14 cellular contexts compared by ENCODE assay signal in genomic region chr9:3954950-3955670, GRCh38.
DNase-seq lines count a peak whose midpoint lies in the region; ATAC-seq, FAIRE-seq and TF ChIP-seq lines count a peak whose summit lies in the region.
"Had no signal": no experiment of that assay in that cellular context is flagged by ENCODE, and none has a peak within 500 bp of the region (broad histone marks: within the 10 kb centered on the region; RNA-seq: fewer than 3 reads in every experiment).

No MANE protein-coding gene starts in this region.

- peak overlapping the region; percentile 29 for H3K4me2 ChIP-seq in hepatocyte

- peaks cover 12% of the 10 kb centered on the region for H3K27me3 Mint-ChIP-seq in T-helper 17 cell

- H3K27me3 ChIP-seq in heart right ventricle, result no peaks in the 10 kb centered on the region
- H3K27me3 ChIP-seq in adrenal gland, result no peaks in the 10 kb centered on the region
- no peaks in the 10 kb centered on the region for H3K27me3 ChIP-seq in hepatocyte
- H3K27me3 ChIP-seq in thoracic aorta (replicated peaks; ENCODE audit: insufficient read depth), result no peaks in the 10 kb centered on the region
- H3K27me3 ChIP-seq: esophagus squamous epithelium had no signal

- no peaks in the 10 kb centered on the region for H3K9me2 ChIP-seq in hepatocyte (replicated peaks; ENCODE audit: insufficient read depth)

- no peaks in the 10 kb centered on the region for H3K36me3 Mint-ChIP-seq in T-helper 17 cell (ENCODE audit: low read depth)

- intact Hi-C loops in heart right ventricle (cut with DNase I) (no loop called here), Right ventricle myocardium inferior (cut with DNase I) (no loop called here), adrenal gland (cut with DNase I) (no loop called here)

- peak overlapping the region in 7 of 10 donors; percentile 2 to 47 (median 13) for H3K27ac ChIP-seq in heart right ventricle
- H3K27ac ChIP-seq in adrenal gland, result peak overlapping the region in 4 of 5 donors; percentile 11 to 54 (median 44)
- peak overlapping the region; percentile 66 for H3K27ac ChIP-seq in hepatocyte
- H3K27ac ChIP-seq in thoracic aorta, result peak overlapping the region; percentile 19 to 64
- H3K27ac ChIP-seq: esophagus squamous epithelium, HL-60, RWPE1 had no signal

- no peak for TF ChIP-seq POLR2A in adrenal gland (IDR thresholded peaks at IDR 0.05)

- H3K4me3 ChIP-seq in heart right ventricle (no peak overlapping the region), adrenal gland (no peak overlapping the region), hepatocyte (no peak overlapping the region), thoracic aorta (no peak overlapping the region)
- H3K4me3 ChIP-seq: esophagus squamous epithelium had no signal

- FAIRE-seq in D721Med (lab: Jason Lieb, UNC), result no peak
- FAIRE-seq: keratinocyte had no signal

- ATAC-seq in heart right ventricle (peak in 1 of 8 donors; percentile 21), Right ventricle myocardium inferior (no peak), thoracic aorta (ENCODE audit: insufficient number of reproducible peaks, low FRiP score, low read depth) (no peak), GM19023 (IDR thresholded peaks at IDR 0.05; ENCODE audit: unreplicated experiment) (no peak), T-helper 17 cell (no peak)

- no peak overlapping the region for H3K4me3 Mint-ChIP-seq in T-helper 17 cell

- H3K4me1 Mint-ChIP-seq in T-helper 17 cell, result no peaks in the 10 kb centered on the region

- no peak for DNase-seq in heart right ventricle
- DNase-seq in Right ventricle myocardium inferior (ENCODE audit: missing footprints), result no peak
- peak; percentile 32 to 81 (median 73) for DNase-seq in adrenal gland
- DNase-seq in hepatocyte (ENCODE audit: low spot score), result peak; percentile 52
- DNase-seq in thoracic aorta (ENCODE audit: low spot score), result no peak
- no peak for DNase-seq in D721Med (ENCODE audit: insufficient read length, low spot score)
- DNase-seq in T-helper 17 cell, result no peak
- DNase-seq: central memory CD4-positive, alpha-beta T cell; esophagus squamous epithelium; NCI-H1092 treated with DMSO at 0.1 percent for 48 hours had no signal

- H3K27ac Mint-ChIP-seq in T-helper 17 cell, result no peak overlapping the region

- H2AFZ ChIP-seq in hepatocyte, result no peak overlapping the region

- peaks cover 0 to 9% (median 0%) of the 10 kb centered on the region in 9 donors for H3K4me1 ChIP-seq in heart right ventricle
- peaks cover 0 to 6% of the 10 kb centered on the region in 2 donors for H3K4me1 ChIP-seq in adrenal gland (replicated peaks in 1 of 2)
- H3K4me1 ChIP-seq in hepatocyte (ENCODE audit: insufficient read depth), result peaks cover 21% of the 10 kb centered on the region
- H3K4me1 ChIP-seq in thoracic aorta (ENCODE audit: control insufficient read depth in 1 of 2, low read depth in 2 of 2), result peaks cover 0 to 30% of the 10 kb centered on the region in 2 donors

- H3K79me2 ChIP-seq in hepatocyte, result no peaks in the 10 kb centered on the region

- no peak for TF ChIP-seq CTCF in heart right ventricle (IDR thresholded peaks at IDR 0.05)
- TF ChIP-seq CTCF in adrenal gland (IDR thresholded peaks at IDR 0.05), result no peak
- TF ChIP-seq CTCF in hepatocyte (IDR thresholded peaks at IDR 0.05; ENCODE audit: poor library complexity), result no peak
- no peak for TF ChIP-seq CTCF in thoracic aorta (IDR thresholded peaks at IDR 0.05)
- TF ChIP-seq CTCF in D721Med (IDR thresholded peaks at IDR 0.05; ENCODE audit: insufficient read depth, missing control alignments), result no peak

- no peaks in the 10 kb centered on the region for H4K20me1 ChIP-seq in hepatocyte (ENCODE audit: insufficient read depth, poor library complexity, severe bottlenecking)

- H3K9me3 ChIP-seq in heart right ventricle (no peaks in the 10 kb centered on the region), adrenal gland (replicated peaks in 1 of 3) (no peaks in the 10 kb centered on the region), hepatocyte (ENCODE audit: low read depth) (no peaks in the 10 kb centered on the region), thoracic aorta (no peaks in the 10 kb centered on the region), T-helper 17 cell (ENCODE audit: control insufficient read depth, low read length, poor library complexity, severe bottlenecking) (no peaks in the 10 kb centered on the region)
- H3K9me3 ChIP-seq: esophagus squamous epithelium had no signal

- H3K36me3 ChIP-seq in heart right ventricle, result no peaks in the 10 kb centered on the region
- H3K36me3 ChIP-seq in adrenal gland (replicated peaks in 1 of 2), result no peaks in the 10 kb centered on the region
- no peaks in the 10 kb centered on the region for H3K36me3 ChIP-seq in hepatocyte (replicated peaks; ENCODE audit: insufficient read depth, low read depth)
- H3K36me3 ChIP-seq in thoracic aorta, result no peaks in the 10 kb centered on the region
- H3K36me3 ChIP-seq: esophagus squamous epithelium had no signal

- 68 to 72% methylated on average over 11 of the region's 11 CpGs for WGBS in heart right ventricle, 2 donors
- WGBS in adrenal gland, 4 donors, result 36 to 50% (median 46%) methylated on average over 11 of the region's 11 CpGs
- WGBS in hepatocyte (ENCODE audit: low lambda C conversion rate, missing lambda C conversion rate), result 66% methylated on average over 11 of the region's 11 CpGs

Comparison
In these comparisons a context has a peak if more than half of its experiments do, and no peak if none do; other contexts are left out.
1. DNase-seq: peak in adrenal gland (7 of 7) and hepatocyte (single experiment); none in heart right ventricle (0 of 2), Right ventricle myocardium inferior (single experiment), thoracic aorta (single experiment), D721Med (single experiment) and T-helper 17 cell (0 of 3).
2. H3K27ac ChIP-seq: peak in every context shown above with its lines; median percentile 66 in hepatocyte; 44 in adrenal gland; 42 in thoracic aorta; 13 in heart right ventricle.